13 cellular contexts compared by ENCODE assay signal in genomic region chr1:235013512-235013911, GRCh38.
DNase-seq lines count a peak whose midpoint lies in the region; ATAC-seq and TF ChIP-seq lines count a peak whose summit lies in the region.
"Had no signal": no experiment of that assay in that cellular context is flagged by ENCODE, and none has a peak within 500 bp of the region (broad histone marks: within the 10 kb centered on the region; RNA-seq: fewer than 3 reads in every experiment).

No MANE protein-coding gene starts in this region.

- H4K20me1 ChIP-seq in OCI-LY3 (ENCODE audit: insufficient read depth, low read length), result no peaks in the 10 kb centered on the region

- DNase-seq in CD8-positive, alpha-beta T cell, result no peak
- no peak for DNase-seq in central memory CD8-positive, alpha-beta T cell (ENCODE audit: low spot score in 2 of 2)
- DNase-seq in pons (ENCODE audit: low spot score) (peak; percentile 64), NCI-H1436 treated with DMSO at 0.1 percent for 48 hours (lab: John Stamatoyannopoulos, UW) (no peak), SHP77 treated with DMSO at 0.1 percent for 48 hours (lab: John Stamatoyannopoulos, UW) (no peak)
- no peak for DNase-seq in stimulated activated CD4-positive, alpha-beta T cell treated with anti-CD3 and anti-CD28 coated beads, Interleukin-4, amount 100 ng/mL, for 1 hour
- DNase-seq: esophagus squamous epithelium, NCI-H1092, NCI-H446 treated with DMSO at 0.1 percent for 48 hours, retina had no signal

- H3K27me3 Mint-ChIP-seq in CD8-positive, alpha-beta T cell (ENCODE audit: low read depth), result no peaks in the 10 kb centered on the region
- H3K27me3 Mint-ChIP-seq in central memory CD8-positive, alpha-beta T cell, result no peaks in the 10 kb centered on the region

- H3K27ac Mint-ChIP-seq in CD8-positive, alpha-beta T cell, result peak overlapping the region; percentile 94
- peak overlapping the region; percentile 99 for H3K27ac Mint-ChIP-seq in central memory CD8-positive, alpha-beta T cell (ENCODE audit: low read depth)
- H3K27ac Mint-ChIP-seq: mesothelial cell of epicardium had no signal

- peak overlapping the region; percentile 74; the same call in 1 of the 2 replicates for H3K9ac ChIP-seq in OCI-LY3 (ENCODE audit: low read length)

- POLR2A ChIA-PET in CD8-positive, alpha-beta T cell (lab: Charles Lee), result no interaction called here

- no peak for ATAC-seq in CD8-positive, alpha-beta T cell
- no peak for ATAC-seq in central memory CD8-positive, alpha-beta T cell (replicated peaks; ENCODE audit: extremely low read depth, poor library complexity, severe bottlenecking)
- no peak for ATAC-seq in GM21447 (IDR thresholded peaks at IDR 0.05; ENCODE audit: unreplicated experiment)

- no peaks in the 10 kb centered on the region for H3K9me3 ChIP-seq in CD8-positive, alpha-beta T cell (ENCODE audit: low read length)
- H3K9me3 ChIP-seq in OCI-LY3 (ENCODE audit: insufficient read depth, low read length), result no peaks in the 10 kb centered on the region
- H3K9me3 ChIP-seq: esophagus squamous epithelium had no signal

- intact Hi-C loops in CD8-positive, alpha-beta T cell (cut with DNase I, micrococcal nuclease), result loop anchor here (2.0 to 5.0 kb wide), 5 partner anchors 36 to 401 kb away; no protein-coding TSS in a partner anchor

- CTCF ChIA-PET in CD8-positive, alpha-beta T cell (lab: Charles Lee), result no interaction called here

- no peak overlapping the region for H3K4me3 ChIP-seq in CD8-positive, alpha-beta T cell (ENCODE audit: low read depth, low read length)
- H3K4me3 ChIP-seq in OCI-LY3 (ENCODE audit: low read length), result no peak overlapping the region
- H3K4me3 ChIP-seq: esophagus squamous epithelium had no signal

- H3K4me2 ChIP-seq in OCI-LY3 (ENCODE audit: low read length), result peak overlapping the region; percentile 57; the same call in 1 of the 2 replicates

- H3K4me3 Mint-ChIP-seq in CD8-positive, alpha-beta T cell, result no peak overlapping the region
- H3K4me3 Mint-ChIP-seq in central memory CD8-positive, alpha-beta T cell, result no peak overlapping the region
- H3K4me3 Mint-ChIP-seq: mesothelial cell of epicardium had no signal

- H2AFZ ChIP-seq in OCI-LY3 (ENCODE audit: low read depth, low read length), result no peak overlapping the region

- peaks cover 6% of the 10 kb centered on the region for H3K9me3 Mint-ChIP-seq in CD8-positive, alpha-beta T cell
- H3K9me3 Mint-ChIP-seq in central memory CD8-positive, alpha-beta T cell, result no peaks in the 10 kb centered on the region

- peaks cover 56% of the 10 kb centered on the region for H3K4me1 Mint-ChIP-seq in CD8-positive, alpha-beta T cell (ENCODE audit: low read depth)
- H3K4me1 Mint-ChIP-seq in central memory CD8-positive, alpha-beta T cell, result peaks cover 46% of the 10 kb centered on the region
- H3K4me1 Mint-ChIP-seq: mesothelial cell of epicardium had no signal

- no peaks in the 10 kb centered on the region for H3K79me2 ChIP-seq in OCI-LY3 (ENCODE audit: low read length)

- no peak for TF ChIP-seq CTCF in CD8-positive, alpha-beta T cell (IDR thresholded peaks at IDR 0.05)
- TF ChIP-seq CTCF in OCI-LY3 (IDR thresholded peaks at IDR 0.05; ENCODE audit: low read depth, low read length), result no peak

- no peaks in the 10 kb centered on the region for H3K27me3 ChIP-seq in CD8-positive, alpha-beta T cell (ENCODE audit: insufficient read depth, low read length)
- H3K27me3 ChIP-seq in OCI-LY3 (ENCODE audit: low read depth, low read length), result no peaks in the 10 kb centered on the region
- H3K27me3 ChIP-seq: esophagus squamous epithelium had no signal

- no peaks in the 10 kb centered on the region for H3K36me3 ChIP-seq in CD8-positive, alpha-beta T cell (ENCODE audit: insufficient read depth, low read length)
- no peaks in the 10 kb centered on the region for H3K36me3 ChIP-seq in OCI-LY3 (replicated peaks; ENCODE audit: low read depth, low read length)
- H3K36me3 ChIP-seq: esophagus squamous epithelium had no signal

- H3K4me1 ChIP-seq in CD8-positive, alpha-beta T cell (ENCODE audit: insufficient read depth, low read length), result peaks cover 30% of the 10 kb centered on the region
- H3K4me1 ChIP-seq in OCI-LY3 (ENCODE audit: low read length), result peaks cover 93% of the 10 kb centered on the region

- H3K36me3 Mint-ChIP-seq in CD8-positive, alpha-beta T cell, result no peaks in the 10 kb centered on the region
- peaks cover 11% of the 10 kb centered on the region for H3K36me3 Mint-ChIP-seq in central memory CD8-positive, alpha-beta T cell (ENCODE audit: insufficient read depth)
- H3K36me3 Mint-ChIP-seq: mesothelial cell of epicardium had no signal

- no peak overlapping the region for H3K27ac ChIP-seq in CD8-positive, alpha-beta T cell (ENCODE audit: low read depth, low read length)
- H3K27ac ChIP-seq in OCI-LY3 (ENCODE audit: low read length), result peak overlapping the region; percentile 96
